Comparison of ENCODE assay signal across 12 cellular contexts in the genomic region with DNA sequence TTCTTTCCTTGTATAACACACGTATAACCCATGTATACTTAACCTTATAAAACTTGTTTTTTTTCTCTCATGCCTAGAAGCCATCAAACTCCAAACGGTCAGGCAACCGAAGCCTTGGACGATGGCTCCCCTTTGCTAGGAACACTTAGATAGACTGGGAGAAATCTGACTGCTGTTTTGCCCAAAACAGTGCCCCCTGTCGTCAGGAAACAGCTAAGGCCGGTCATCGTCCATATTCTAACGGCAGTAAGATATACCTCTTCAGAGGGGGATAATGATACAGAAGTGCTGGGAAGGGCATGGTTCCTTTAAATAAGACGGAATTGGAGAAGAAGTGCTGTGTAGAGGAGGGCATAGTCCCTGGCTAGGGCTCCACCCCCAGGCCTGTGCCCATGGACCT.
DNase-seq lines count a peak whose midpoint lies in the region; ATAC-seq and TF ChIP-seq lines count a peak whose summit lies in the region.
"Had no signal": no experiment of that assay in that cellular context is flagged by ENCODE, and none has a peak within 500 bp of the region (broad histone marks: within the 10 kb centered on the region; RNA-seq: fewer than 3 reads in every experiment).

No MANE protein-coding gene starts in this region.

- BruUV-seq in PC-3 (replicated peaks; lab: Mats Ljungman, UMichigan), result no TSS peak

- H3K9me3 ChIP-seq in PC-3 (ENCODE audit: low read length), result no peaks in the 10 kb centered on the region
- H3K9me3 ChIP-seq: thyroid gland had no signal

- no peaks in the 10 kb centered on the region for H3K36me3 Mint-ChIP-seq in natural killer cell
- peaks cover 11% of the 10 kb centered on the region for H3K36me3 Mint-ChIP-seq in natural killer cell treated with Interleukin-12 subunit alpha and Interleukin-12 subunit beta and Interleukin-15 and Interleukin-18, amount 100 ng/mL, for 72 hours
- H3K36me3 Mint-ChIP-seq: CD4-positive, CD25-positive, alpha-beta regulatory T cell had no signal

- peak; percentile 34 for TF ChIP-seq CTCF in natural killer cell (IDR thresholded peaks at IDR 0.05)
- TF ChIP-seq CTCF in PC-3 (conservative IDR thresholded peaks at IDR 0.05; ENCODE audit: low read depth, low read length), result peak; percentile 70
- peak; percentile 48 for TF ChIP-seq CTCF in fibroblast of mammary gland (conservative IDR thresholded peaks at IDR 0.05; ENCODE audit: control insufficient read depth, insufficient read depth, low read depth, low read length)

- POLR2A ChIA-PET in PC-3 (lab: Charles Lee; ENCODE audit: unreplicated experiment), result no interaction called here

- peaks cover 6 to 7% of the 10 kb centered on the region in 2 donors for H3K27me3 Mint-ChIP-seq in natural killer cell (ENCODE audit: low read depth in 2 of 2)
- peaks cover 0 to 5% of the 10 kb centered on the region in 2 donors for H3K27me3 Mint-ChIP-seq in natural killer cell treated with Interleukin-12 subunit alpha and Interleukin-12 subunit beta and Interleukin-15 and Interleukin-18, amount 100 ng/mL, for 72 hours
- H3K27me3 Mint-ChIP-seq: CD4-positive, CD25-positive, alpha-beta regulatory T cell; central memory CD8-positive, alpha-beta T cell had no signal

- no peak overlapping the region for H3K9ac ChIP-seq in PC-3 (ENCODE audit: low read length)
- H3K9ac ChIP-seq: KMS-11 had no signal

- H3K27ac Mint-ChIP-seq in natural killer cell, result no peak overlapping the region
- peak overlapping the region in 1 of 2 donors; percentile 51 for H3K27ac Mint-ChIP-seq in natural killer cell treated with Interleukin-12 subunit alpha and Interleukin-12 subunit beta and Interleukin-15 and Interleukin-18, amount 100 ng/mL, for 72 hours
- H3K27ac Mint-ChIP-seq: CD4-positive, CD25-positive, alpha-beta regulatory T cell had no signal

- no peak for DNase-seq in natural killer cell
- DNase-seq in natural killer cell treated with Interleukin-12 subunit alpha and Interleukin-12 subunit beta and Interleukin-15 and Interleukin-18, amount 100 ng/mL, for 72 hours (ENCODE audit: low spot score), result no peak
- DNase-seq in PC-3, result peak; percentile 35
- peak; percentile 12 for DNase-seq in fibroblast of mammary gland (ENCODE audit: low read depth)
- DNase-seq in UCSD-AML1 (lab: John Stamatoyannopoulos, UW; ENCODE audit: unreplicated experiment), result no peak
- no peak for DNase-seq in NCI-H524 treated with DMSO at 0.1 percent for 48 hours (lab: John Stamatoyannopoulos, UW)
- DNase-seq in superior temporal gyrus (ENCODE audit: extremely low spot score), result no peak
- DNase-seq: CD4-positive, CD25-positive, alpha-beta regulatory T cell; thyroid gland had no signal

- H3K9me3 Mint-ChIP-seq in natural killer cell, result no peaks in the 10 kb centered on the region
- H3K9me3 Mint-ChIP-seq in natural killer cell treated with Interleukin-12 subunit alpha and Interleukin-12 subunit beta and Interleukin-15 and Interleukin-18, amount 100 ng/mL, for 72 hours, result no peaks in the 10 kb centered on the region
- H3K9me3 Mint-ChIP-seq: central memory CD8-positive, alpha-beta T cell had no signal

- H3F3A ChIP-seq in PC-3 (ENCODE audit: low read length, unreplicated experiment), result no peaks in the 10 kb centered on the region

- no peaks in the 10 kb centered on the region for H3K4me1 ChIP-seq in PC-3 (ENCODE audit: insufficient read depth, low read length)

- H3K27me3 ChIP-seq in PC-3 (ENCODE audit: low read length), result no peaks in the 10 kb centered on the region
- H3K27me3 ChIP-seq: thyroid gland had no signal

- H3K4me2 ChIP-seq in PC-3 (ENCODE audit: low read length), result no peak overlapping the region
- H3K4me2 ChIP-seq: KMS-11 had no signal

- H3K4me3 ChIP-seq in PC-3 (ENCODE audit: low read length) (no peak overlapping the region), fibroblast of mammary gland (ENCODE audit: control insufficient read depth, low read depth, low read length) (no peak overlapping the region)
- H3K4me3 ChIP-seq: thyroid gland had no signal

- no peak overlapping the region for H2AFZ ChIP-seq in PC-3 (ENCODE audit: low read length)

- H3K36me3 ChIP-seq in PC-3 (ENCODE audit: low read depth, low read length), result no peaks in the 10 kb centered on the region
- H3K36me3 ChIP-seq: thyroid gland had no signal

- no peak overlapping the region for H3K27ac ChIP-seq in PC-3 (ENCODE audit: low read length)
- H3K27ac ChIP-seq: KMS-11, thyroid gland had no signal

- CTCF ChIA-PET in PC-3 (lab: Charles Lee), result interaction anchor here (0.7 kb wide), 1 partner anchor 466 kb away, joined by 4 read pairs; no protein-coding TSS in a partner anchor

- no peaks in the 10 kb centered on the region for H4K20me1 ChIP-seq in PC-3 (ENCODE audit: low read length)

- no peak overlapping the region for H3K4me3 Mint-ChIP-seq in natural killer cell
- H3K4me3 Mint-ChIP-seq in natural killer cell treated with Interleukin-12 subunit alpha and Interleukin-12 subunit beta and Interleukin-15 and Interleukin-18, amount 100 ng/mL, for 72 hours, result no peak overlapping the region
- H3K4me3 Mint-ChIP-seq: CD4-positive, CD25-positive, alpha-beta regulatory T cell; central memory CD8-positive, alpha-beta T cell had no signal

- H3K79me2 ChIP-seq in PC-3 (ENCODE audit: low read length), result no peaks in the 10 kb centered on the region

- H3K4me1 Mint-ChIP-seq in natural killer cell, result no peaks in the 10 kb centered on the region
- H3K4me1 Mint-ChIP-seq in natural killer cell treated with Interleukin-12 subunit alpha and Interleukin-12 subunit beta and Interleukin-15 and Interleukin-18, amount 100 ng/mL, for 72 hours (ENCODE audit: low read depth in 2 of 2), result peaks cover 4 to 7% of the 10 kb centered on the region in 2 donors

- H3K9me2 ChIP-seq in PC-3 (replicated peaks; ENCODE audit: low read length), result no peaks in the 10 kb centered on the region

- ATAC-seq in natural killer cell (no peak), PC-3 (no peak), GM21737 (IDR thresholded peaks at IDR 0.05; ENCODE audit: unreplicated experiment) (no peak)
- ATAC-seq in natural killer cell treated with Interleukin-12 subunit alpha and Interleukin-12 subunit beta and Interleukin-15 and Interleukin-18, amount 100 ng/mL, for 72 hours, result no peak

- intact Hi-C loops in natural killer cell (cut with micrococcal nuclease), result loop anchor here (1.0 to 5.0 kb wide), 2 partner anchors 145 to 445 kb away; no protein-coding TSS in a partner anchor
- intact Hi-C loops in PC-3 (cut with micrococcal nuclease), result no loop called here

Comparison
In these comparisons a context has a peak if more than half of its experiments do, and no peak if none do; other contexts are left out.
1. DNase-seq: peak in PC-3 (single experiment) and fibroblast of mammary gland (single experiment); none in natural killer cell (single experiment), natural killer cell treated with Interleukin-12 subunit alpha and Interleukin-12 subunit beta and Interleukin-15 and Interleukin-18, amount 100 ng/mL, for 72 hours (single experiment), UCSD-AML1 (single experiment), NCI-H524 treated with DMSO at 0.1 percent for 48 hours (single experiment) and superior temporal gyrus (single experiment).
2. Peak in every context shown above with its lines, with median percentiles within 50 percentile points of each other: CTCF ChIP-seq.